In genomic region chr9:106830527-106831140, GRCh38 we compare ENCODE assay signal across 1 cellular context.
TF ChIP-seq lines count a peak whose summit lies in the region.

No MANE protein-coding gene starts in this region.

TF ChIP-seq in GM23338, 12 proteins besides CTCF, POLR2A, EP300 and RAD21:
- no peak for TF ChIP-seq ZNF462 (CRISPR knock-in tag; IDR thresholded peaks at IDR 0.05)
- no peak for TF ChIP-seq EZH2phosphoT487 (IDR thresholded peaks at IDR 0.05; ENCODE audit: unreplicated experiment)
- TF ChIP-seq CREB1 (CRISPR knock-in tag; IDR thresholded peaks at IDR 0.05; ENCODE audit: low read depth) = no peak
- no peak for TF ChIP-seq ETS1 (IDR thresholded peaks at IDR 0.05)
